In genomic region chr12:12474931-12475485, GRCh38 we compare ENCODE assay signal across 8 cellular contexts.
A peak's percentile ranks its signal among the peaks of the same experiment; 100 is the strongest.
DNase-seq lines count a peak whose midpoint lies in the region; ATAC-seq and TF ChIP-seq lines count a peak whose summit lies in the region.

No MANE protein-coding gene starts in this region.

- no peak overlapping the region for H4K8ac ChIP-seq in mesendoderm (ENCODE audit: low read depth, low read length)

- H3K23ac ChIP-seq in mesendoderm (ENCODE audit: low read length) = no peak overlapping the region

- H2BK120ac ChIP-seq in mesendoderm (ENCODE audit: low read depth, low read length) = no peak overlapping the region

- no peak for TF ChIP-seq POLR2A in esophagus muscularis mucosa (IDR thresholded peaks at IDR 0.05; ENCODE audit: low read depth)

- in situ Hi-C loops in ACHN (cut with HindIII; ENCODE audit: low pct_ligation_motif_present, low pct_unique_long_range_greater_than_20kb, low sequenced_read_pairs) = no loop called here

- H2BK15ac ChIP-seq in mesendoderm (replicated peaks; ENCODE audit: low read depth) = no peak overlapping the region

- TF ChIP-seq EP300 in esophagus muscularis mucosa (IDR thresholded peaks at IDR 0.05) = no peak

- H2AK5ac ChIP-seq in mesendoderm (ENCODE audit: low read length) = no peak overlapping the region

- H3K36me3 ChIP-seq in esophagus muscularis mucosa = peaks cover 9 to 57% (median 48%) of the 10 kb centered on the region in 4 donors
- peaks cover 2% of the 10 kb centered on the region for H3K36me3 ChIP-seq in mesendoderm (ENCODE audit: control insufficient read depth, insufficient read depth, low read length)

- peak overlapping the region in 1 of 4 donors; percentile 2 for H3K27ac ChIP-seq in esophagus muscularis mucosa (replicated peaks in 1 of 4)
- H3K27ac ChIP-seq in mesendoderm (ENCODE audit: low read depth, low read length) = no peak overlapping the region

- no peaks in the 10 kb centered on the region for H3K9me3 ChIP-seq in esophagus muscularis mucosa

- no peak overlapping the region for H4K5ac ChIP-seq in mesendoderm (ENCODE audit: low read length)

- H3K79me1 ChIP-seq in mesendoderm (ENCODE audit: low read length) = no peaks in the 10 kb centered on the region

- H3K4ac ChIP-seq in mesendoderm (ENCODE audit: low read depth, low read length) = no peak overlapping the region

- H3K27me3 ChIP-seq in esophagus muscularis mucosa (no peaks in the 10 kb centered on the region), mesendoderm (ENCODE audit: insufficient read depth, low read length, poor library complexity) (no peaks in the 10 kb centered on the region)

- H3K56ac ChIP-seq in mesendoderm (ENCODE audit: low read length) = no peak overlapping the region

- H3K27me3 Mint-ChIP-seq in T-helper 2 cell treated with Interferon-gamma antibody and Interleukin-4, amounts not matched to agents 5 μg/mL and 100 μg/mL, for 36 hours (ENCODE audit: low read depth) = no peaks in the 10 kb centered on the region

- peaks cover 65% of the 10 kb centered on the region for H3K4me1 Mint-ChIP-seq in T-helper 2 cell treated with Interferon-gamma antibody and Interleukin-4, amounts not matched to agents 5 μg/mL and 100 μg/mL, for 36 hours (ENCODE audit: low read depth)

- TF ChIP-seq CTCF in esophagus muscularis mucosa (IDR thresholded peaks at IDR 0.05) = no peak

- intact Hi-C loops in esophagus muscularis mucosa (cut with DNase I) = no loop called here

- peaks cover 70% of the 10 kb centered on the region for H3K36me3 Mint-ChIP-seq in T-helper 2 cell treated with Interferon-gamma antibody and Interleukin-4, amounts not matched to agents 5 μg/mL and 100 μg/mL, for 36 hours (ENCODE audit: low read depth)

- no peak overlapping the region for H3K18ac ChIP-seq in mesendoderm (ENCODE audit: low read length)

- H3K4me1 ChIP-seq in esophagus muscularis mucosa (peaks cover 0 to 6% (median 0%) of the 10 kb centered on the region in 4 donors), mesendoderm (ENCODE audit: control insufficient read depth, low read depth, low read length) (no peaks in the 10 kb centered on the region)

- no peak overlapping the region for H3K4me3 ChIP-seq in esophagus muscularis mucosa
- H3K4me3 ChIP-seq in mesendoderm (ENCODE audit: low read length) = no peak overlapping the region

- H2BK5ac ChIP-seq in mesendoderm (ENCODE audit: low read length) = no peak overlapping the region

- H3K79me2 ChIP-seq in mesendoderm (ENCODE audit: control insufficient read depth, insufficient read depth, low read length) = no peaks in the 10 kb centered on the region

- H3K9me3 Mint-ChIP-seq in T-helper 2 cell treated with Interferon-gamma antibody and Interleukin-4, amounts not matched to agents 5 μg/mL and 100 μg/mL, for 36 hours = no peaks in the 10 kb centered on the region

- peak; percentile 77 for DNase-seq in T-helper 2 cell treated with Interferon-gamma antibody and Interleukin-4, amounts not matched to agents 5 μg/mL and 100 μg/mL, for 36 hours (ENCODE audit: low spot score)
- peak; percentile 39 for DNase-seq in effector CD4-positive, alpha-beta T cell
- peak; percentile 37 for DNase-seq in stimulated activated naive CD8-positive, alpha-beta T cell treated with anti-CD3 and anti-CD28 coated beads, Interleukin-15, Interleukin-2, amounts not matched to agents 100 U/mL and 50 U/mL, for 24 hours
- DNase-seq in esophagus muscularis mucosa (ENCODE audit: extremely low spot score) (no peak), mesendoderm (no peak), ACHN (no peak)

- no peak overlapping the region for H3K9ac ChIP-seq in mesendoderm (ENCODE audit: low read length)

- 85% methylated on average over 12 of the region's 12 CpGs for WGBS in esophagus muscularis mucosa
- WGBS in mesendoderm (ENCODE audit: extremely low coverage, insufficient coverage, low lambda C conversion rate) = no CpG with 5 or more reads among the region's 12 CpGs

- H3K27ac Mint-ChIP-seq in T-helper 2 cell treated with Interferon-gamma antibody and Interleukin-4, amounts not matched to agents 5 μg/mL and 100 μg/mL, for 36 hours = peak overlapping the region; percentile 95

- peak overlapping the region; percentile 71 for H3K4me3 Mint-ChIP-seq in T-helper 2 cell treated with Interferon-gamma antibody and Interleukin-4, amounts not matched to agents 5 μg/mL and 100 μg/mL, for 36 hours

- H3K4me2 ChIP-seq in mesendoderm (ENCODE audit: low read length) = no peak overlapping the region

- ATAC-seq in GM18861 (IDR thresholded peaks at IDR 0.05; ENCODE audit: unreplicated experiment) (peak; percentile 95), HG02588 (IDR thresholded peaks at IDR 0.05; ENCODE audit: unreplicated experiment) (peak; percentile 95)
- peak; percentile 95 for ATAC-seq in stimulated activated naive CD8-positive, alpha-beta T cell treated with anti-CD3 and anti-CD28 coated beads, Interleukin-15, Interleukin-2, amounts not matched to agents 100 U/mL and 50 U/mL, for 24 hours

Comparison
In these comparisons a context has a peak if more than half of its experiments do, and no peak if none do; other contexts are left out.
1. DNase-seq: peak in T-helper 2 cell treated with Interferon-gamma antibody and Interleukin-4, amounts not matched to agents 5 μg/mL and 100 μg/mL, for 36 hours (single experiment), effector CD4-positive, alpha-beta T cell (single experiment) and stimulated activated naive CD8-positive, alpha-beta T cell treated with anti-CD3 and anti-CD28 coated beads, Interleukin-15, Interleukin-2, amounts not matched to agents 100 U/mL and 50 U/mL, for 24 hours (single experiment); none in esophagus muscularis mucosa (single experiment), mesendoderm (single experiment) and ACHN (single experiment).
2. Peak in every context shown above with its lines, with median percentiles within 50 percentile points of each other: ATAC-seq.